In the genomic region with DNA sequence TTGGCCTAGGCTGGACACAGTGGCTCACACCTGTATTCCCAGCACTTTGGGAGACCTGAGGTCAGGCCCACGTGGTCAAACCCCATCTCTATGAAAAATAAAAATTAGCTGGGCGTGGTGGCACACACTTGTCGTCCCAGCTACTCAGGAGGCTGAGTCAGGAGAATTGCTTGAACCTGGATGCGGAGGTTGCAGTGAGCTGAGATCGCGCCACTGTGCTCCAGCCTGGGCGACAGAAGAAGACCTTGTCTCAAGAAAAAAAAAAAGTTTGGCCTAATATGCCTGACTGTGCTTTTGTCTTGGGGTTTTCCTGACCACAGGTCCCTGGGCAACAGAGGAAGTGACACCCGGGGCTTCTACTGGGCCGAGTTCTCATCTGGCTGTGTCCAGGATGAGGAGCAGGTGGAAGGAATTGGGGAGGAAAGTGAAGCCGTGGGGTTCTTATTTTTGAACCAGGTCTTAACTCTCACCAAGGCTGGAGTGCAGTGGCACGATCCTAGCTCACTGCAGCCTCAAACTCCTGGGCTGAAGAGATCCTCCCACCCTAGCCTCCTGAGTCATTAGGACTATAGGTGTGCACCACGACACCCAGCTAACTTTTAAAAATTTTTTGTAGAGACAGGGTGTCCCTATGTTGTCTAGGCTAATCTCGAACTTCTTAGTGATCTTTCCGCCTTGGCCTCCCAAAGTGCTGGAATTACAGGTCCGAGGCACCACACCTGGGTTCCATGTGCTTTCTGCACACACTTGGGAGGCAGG, we compare ENCODE assay signal across 11 cellular contexts. TPM values are rescaled to one million over a fixed set of nuclear protein-coding genes. Genes with fewer than 3 reads are reported as not detected.
DNase-seq lines count a peak whose midpoint lies in the region; ATAC-seq, FAIRE-seq and TF ChIP-seq lines count a peak whose summit lies in the region.
"Not testable (repeated sequence)": the region's sequence is repeated elsewhere in the genome, so short reads cannot be mapped to it uniquely, and the experiment has no call there.
"Had no signal": no experiment of that assay in that cellular context is flagged by ENCODE, and none has a peak within 500 bp of the region (broad histone marks: within the 10 kb centered on the region; RNA-seq: fewer than 3 reads in every experiment).

No MANE protein-coding gene starts in this region.

- not testable (repeated sequence) for BruUV-seq in K562 (replicated peaks; lab: Mats Ljungman, UMichigan)

- 89% methylated on average over 12 of the region's 15 CpGs for WGBS in K562 (ENCODE audit: insufficient coverage, low coverage, missing lambda C conversion rate)

- H3K9ac ChIP-seq in K562 (ENCODE audit: insufficient read depth in 1 of 2, low read depth in 2 of 2, low read length in 2 of 2) = not testable (repeated sequence)

- CTCF ChIA-PET in K562 (lab: Yijun Ruan, JAX; ENCODE audit: low intra/inter-chr PET ratio) = not testable (repeated sequence)

- not testable (repeated sequence) for H3K27me3 ChIP-seq in K562 (ENCODE audit: control insufficient read depth in 2 of 2, insufficient read depth in 2 of 2, low read length in 2 of 2)

- not testable (repeated sequence) for H3K9me1 ChIP-seq in K562 (ENCODE audit: control insufficient read depth, insufficient read depth, low read length)

- TF ChIP-seq CTCF in NB4 (IDR thresholded peaks at IDR 0.05; ENCODE audit: low read depth, low read length); K562 (IDR thresholded peaks at IDR 0.05 in 2 of 3, conservative IDR thresholded peaks at IDR 0.05 in 1 of 3; ENCODE audit: insufficient read depth in 2 of 3, low read depth in 1 of 3, low read length in 3 of 3): not testable (repeated sequence)

- not testable (repeated sequence) for H3K9me3 ChIP-seq in K562 (replicated peaks; ENCODE audit: control insufficient read depth, insufficient read depth, low read depth, low read length)

- TF ChIP-seq EP300 in K562 (IDR thresholded peaks at IDR 0.05; ENCODE audit: low read length) = not testable (repeated sequence)

- ATAC-seq in GM18511 (IDR thresholded peaks at IDR 0.05; ENCODE audit: unreplicated experiment) = peak; percentile 85
- peak; percentile 60 for ATAC-seq in GM19372 (IDR thresholded peaks at IDR 0.05; ENCODE audit: low read depth, unreplicated experiment)
- peak; percentile 78 for ATAC-seq in GM21619 (IDR thresholded peaks at IDR 0.05; ENCODE audit: unreplicated experiment)
- peak; percentile 76 for ATAC-seq in HG02885 (IDR thresholded peaks at IDR 0.05; ENCODE audit: poor library complexity, unreplicated experiment)
- peak; percentile 52 for ATAC-seq in HG03280 (IDR thresholded peaks at IDR 0.05; ENCODE audit: unreplicated experiment)
- ATAC-seq in K562 = not testable (repeated sequence)

- peaks cover 0 to 16% of the 10 kb centered on the region in 2 experiments; a peak in 2 of 5 replicates for H3K4me1 ChIP-seq in K562 (replicated peaks in 1 of 2; ENCODE audit: control insufficient read depth in 2 of 2, insufficient read depth in 2 of 2, low read length in 2 of 2)

- not testable (repeated sequence) for H4K20me1 ChIP-seq in K562 (replicated peaks; ENCODE audit: control insufficient read depth, insufficient read depth, low read length)

- intact Hi-C loops in K562 (cut with micrococcal nuclease) = not testable (repeated sequence)

- not testable (repeated sequence) for TF ChIP-seq POLR2A in NB4 (IDR thresholded peaks at IDR 0.05; ENCODE audit: extremely low read depth, insufficient read length)
- TF ChIP-seq POLR2A in K562 (conservative IDR thresholded peaks at IDR 0.05) = peak; percentile 32; the same call in 1 of the 2 replicates

- H3K4me3 ChIP-seq in NB4 (ENCODE audit: low read depth, low read length); K562: not testable (repeated sequence)

- H3K4me2 ChIP-seq in K562 (ENCODE audit: insufficient read depth, low read length) = not testable (repeated sequence)

- DNase-seq in NB4 (ENCODE audit: low read depth) = peak; percentile 41
- DNase-seq in K562 (ENCODE audit: extremely low read depth in 1 of 4, low spot score in 3 of 4) = not testable (repeated sequence)

- H3K36me3 ChIP-seq in K562 (ENCODE audit: control insufficient read depth, insufficient read depth, low read length) = peaks cover 47% of the 10 kb centered on the region; the same call in 1 of the 3 replicates

- not testable (repeated sequence) for H3K27ac ChIP-seq in K562 (ENCODE audit: extremely low read depth, low read depth, low read length)

- not testable (repeated sequence) for H3K79me2 ChIP-seq in K562 (ENCODE audit: control insufficient read depth, insufficient read depth, low read length)

- not testable (repeated sequence) for FAIRE-seq in K562 (lab: Jason Lieb, UNC)

- in situ Hi-C loops in K562 (cut with MboI) = loop anchor here (25.0 kb wide), 1 partner anchor 1177 kb away; the partner anchor contains the start of gene IMP4

- POLR2A ChIA-PET in K562 (lab: Yijun Ruan, JAX) = not testable (repeated sequence)

- not testable (repeated sequence) for TF ChIP-seq RAD21 in K562 (CRISPR knock-in tag; conservative IDR thresholded peaks at IDR 0.05 in 1 of 2, IDR thresholded peaks at IDR 0.05 in 1 of 2)

- H2AFZ ChIP-seq in K562 (ENCODE audit: low read depth, low read length) = not testable (repeated sequence)

RNA-seq across cellular contexts. Expression of gene CCDC74A, which starts 13.1 kb away (rescaled TPM):
- total RNA-seq in K562 (2011; cell fraction: chromatin; rRNA removed; ENCODE audit: low replicate concordance) = 34.1 and 111 TPM in 2 replicates
- total RNA-seq in K562 (2011; cell fraction: nucleolus; rRNA removed) = 65.5 and 86.6 TPM in 2 replicates
- total RNA-seq in K562 (2011; cell fraction: nucleoplasm; rRNA removed) = 51.4 and 61.8 TPM in 2 replicates
- total RNA-seq in K562 (2014; rRNA removed) = 19.5 and 28.0 TPM in 2 replicates
- 3.7 and 4.3 TPM in 2 replicates for total RNA-seq in K562 (2014; rRNA removed; fragmentation: Illumina TruSeq; extraction: Trizol)
- 9.5 and 9.6 TPM in 2 replicates for total RNA-seq in K562 (2015; rRNA removed; fragmentation: Illumina TruSeq; extraction: Trizol)
- total RNA-seq in K562 (2021) = 12.5 and 13.1 TPM in 2 replicates
- 22.1 and 29.0 TPM in 2 replicates for polyA plus RNA-seq in K562 (2011; rRNA removed)
- 19.9 and 23.2 TPM in 2 replicates for polyA plus RNA-seq in K562 (2011; cell fraction: cytosol; rRNA removed)
- polyA plus RNA-seq in K562 (2011; cell fraction: nucleus; rRNA removed) = 128 and 170 TPM in 2 replicates
- 11.6 and 20.5 TPM in 2 replicates for polyA plus RNA-seq in K562 (2012)
- 8.8 and 11.0 TPM in 2 replicates for polyA plus RNA-seq in K562 (2014; fragmentation: Illumina TruSeq; extraction: Trizol)
- 1 to 10 TPM; 1.1 to 1.3 TPM for polyA plus RNA-seq in K562 (2014; fragmentation: Nextera tagmentation; extraction: Ambion mirVana)
- polyA plus RNA-seq in K562 (2014; rRNA removed) = 25.1 and 38.1 TPM in 2 replicates
- 4.6 and 4.9 TPM in 2 replicates for polyA minus RNA-seq in K562 (2011; rRNA and poly(A)+ RNA removed)
- 5.3 and 10.2 TPM in 2 replicates for polyA minus RNA-seq in K562 (2011; cell fraction: cytosol; rRNA and poly(A)+ RNA removed)
- polyA minus RNA-seq in K562 (2011; cell fraction: nucleus; rRNA and poly(A)+ RNA removed) = 20.9 and 21.0 TPM in 2 replicates

RNA-seq across cellular contexts. Expression of gene MZT2A, which starts 22.4 kb away (rescaled TPM):
- 25.8 and 78.6 TPM in 2 replicates for total RNA-seq in K562 (2011; cell fraction: chromatin; rRNA removed; ENCODE audit: low replicate concordance)
- total RNA-seq in K562 (2011; cell fraction: nucleolus; rRNA removed) = 83.4 and 85.7 TPM in 2 replicates
- total RNA-seq in K562 (2011; cell fraction: nucleoplasm; rRNA removed) = 47.7 and 51.6 TPM in 2 replicates
- 355 and 449 TPM in 2 replicates for total RNA-seq in K562 (2014; rRNA removed)
- total RNA-seq in K562 (2014; rRNA removed; fragmentation: Illumina TruSeq; extraction: Trizol) = 14.0 and 16.2 TPM in 2 replicates
- 101 and 116 TPM in 2 replicates for total RNA-seq in K562 (2015; rRNA removed; fragmentation: Illumina TruSeq; extraction: Trizol)
- 261 and 263 TPM in 2 replicates for total RNA-seq in K562 (2021)
- 124 and 159 TPM in 2 replicates for polyA plus RNA-seq in K562 (2011; rRNA removed)
- 129 and 471 TPM in 2 replicates for polyA plus RNA-seq in K562 (2011; cell fraction: cytosol; rRNA removed)
- polyA plus RNA-seq in K562 (2011; cell fraction: nucleus; rRNA removed) = 79.8 and 83.1 TPM in 2 replicates
- 211 and 226 TPM in 2 replicates for polyA plus RNA-seq in K562 (2012)
- polyA plus RNA-seq in K562 (2014; fragmentation: Illumina TruSeq; extraction: Trizol) = 12.3 and 61.7 TPM in 2 replicates
- 10 to 100 TPM in 1 of 2 experiments, 1 to 10 TPM in 1; 5.8 to 10.8 TPM for polyA plus RNA-seq in K562 (2014; fragmentation: Nextera tagmentation; extraction: Ambion mirVana)
- 313 and 341 TPM in 2 replicates for polyA plus RNA-seq in K562 (2014; rRNA removed)
- polyA minus RNA-seq in K562 (2011; rRNA and poly(A)+ RNA removed) = 11.0 and 12.8 TPM in 2 replicates
- 40.8 and 54.0 TPM in 2 replicates for polyA minus RNA-seq in K562 (2011; cell fraction: cytosol; rRNA and poly(A)+ RNA removed)
- polyA minus RNA-seq in K562 (2011; cell fraction: nucleus; rRNA and poly(A)+ RNA removed) = 29.5 and 33.0 TPM in 2 replicates

RNA-seq across cellular contexts. Expression of gene TUBA3D, which starts 38.7 kb away (rescaled TPM):
- not detected in 2 replicates for total RNA-seq in K562 (2011; cell fraction: chromatin; rRNA removed; ENCODE audit: low replicate concordance)
- not detected in 2 replicates for total RNA-seq in K562 (2011; cell fraction: nucleolus; rRNA removed)
- total RNA-seq in K562 (2011; cell fraction: nucleoplasm; rRNA removed) = not detected in 2 replicates
- total RNA-seq in K562 (2014; rRNA removed) = not detected in 2 replicates
- not detected in 2 replicates for total RNA-seq in K562 (2014; rRNA removed; fragmentation: Illumina TruSeq; extraction: Trizol)
- total RNA-seq in K562 (2015; rRNA removed; fragmentation: Illumina TruSeq; extraction: Trizol) = not detected in 2 replicates
- not detected in 2 replicates for total RNA-seq in K562 (2021)
- 0.14 TPM in 1 of 2 replicates, not detected in the other for polyA plus RNA-seq in K562 (2011; rRNA removed)
- 0.43 TPM in 1 of 2 replicates, not detected in the other for polyA plus RNA-seq in K562 (2011; cell fraction: cytosol; rRNA removed)
- polyA plus RNA-seq in K562 (2011; cell fraction: nucleus; rRNA removed) = 0.07 TPM in 1 of 2 replicates, not detected in the other
- polyA plus RNA-seq in K562 (2012) = 0.20 and 0.44 TPM in 2 replicates
- polyA plus RNA-seq in K562 (2014; fragmentation: Illumina TruSeq; extraction: Trizol) = not detected in 2 replicates
- polyA plus RNA-seq in K562 (2014; fragmentation: Nextera tagmentation; extraction: Ambion mirVana) = not detected
- polyA plus RNA-seq in K562 (2014; rRNA removed) = not detected in 2 replicates
- not detected in 2 replicates for polyA minus RNA-seq in K562 (2011; rRNA and poly(A)+ RNA removed)
- not detected in 2 replicates for polyA minus RNA-seq in K562 (2011; cell fraction: cytosol; rRNA and poly(A)+ RNA removed)
- not detected in 2 replicates for polyA minus RNA-seq in K562 (2011; cell fraction: nucleus; rRNA and poly(A)+ RNA removed)
- total RNA-seq: fibroblast of villous mesenchyme, PC-9, SK-MEL-5 had no signal
- polyA plus RNA-seq: neural cell had no signal
